8 cellular contexts compared by ENCODE assay signal in the genomic region with DNA sequence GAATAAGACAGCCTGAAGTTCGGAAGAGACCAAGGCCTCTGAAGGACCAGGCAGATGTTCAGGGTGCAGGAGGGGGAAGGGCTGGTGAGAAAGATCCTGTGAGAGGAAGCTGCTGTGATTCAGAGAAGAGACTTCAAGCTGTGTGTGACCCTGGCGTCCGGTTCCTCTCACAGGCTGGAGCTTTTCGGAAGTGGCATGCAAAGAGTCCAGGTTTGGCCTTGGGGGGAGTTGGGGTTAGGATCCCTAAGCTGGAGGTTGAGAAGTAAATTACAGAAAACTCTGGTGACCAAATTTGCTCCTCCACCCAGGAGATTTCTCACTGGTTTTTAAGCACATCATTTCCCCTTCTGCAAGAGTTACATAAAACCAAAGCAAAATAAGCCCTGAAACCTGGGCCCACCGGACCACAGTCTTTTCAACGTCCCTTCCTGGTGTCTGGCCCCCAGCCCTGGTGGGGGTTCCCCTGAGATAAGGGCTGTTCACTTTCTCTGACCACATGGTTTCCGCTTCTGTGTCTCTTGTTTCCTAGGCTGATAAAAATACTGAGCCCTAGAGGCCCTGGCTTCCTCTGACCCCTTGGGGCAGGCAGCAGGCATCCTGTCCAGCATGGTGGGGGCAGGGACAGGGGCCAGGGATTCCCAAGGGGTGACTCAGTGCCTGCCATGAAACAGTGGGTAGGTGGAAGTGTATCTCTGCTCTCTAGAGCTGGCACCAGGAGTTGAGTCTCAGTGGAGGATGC. TPM values are rescaled to one million over a fixed set of nuclear protein-coding genes. Genes with fewer than 3 reads are reported as not detected.
A peak's percentile ranks its signal among the peaks of the same experiment; 100 is the strongest.
DNase-seq lines count a peak whose midpoint lies in the region; ATAC-seq and FAIRE-seq lines count a peak whose summit lies in the region.

No MANE protein-coding gene starts in this region.

- H3K27me3 ChIP-seq in BLaER1 treated with 17β-estradiol and CSF1 and Interleukin-3, amounts not matched to agents 10 nM and 100 nM = no peaks in the 10 kb centered on the region

- H3K9ac ChIP-seq in BLaER1 treated with 17β-estradiol and CSF1 and Interleukin-3, amounts not matched to agents 10 nM and 100 nM = peak overlapping the region; percentile 73 to 96 (median 92)

- peak overlapping the region; percentile 96 to 100 (median 100) for H3K4me2 ChIP-seq in BLaER1 treated with 17β-estradiol and CSF1 and Interleukin-3, amounts not matched to agents 10 nM and 100 nM

- no peaks in the 10 kb centered on the region for H3K9me3 ChIP-seq in BLaER1 treated with 17β-estradiol and CSF1 and Interleukin-3, amounts not matched to agents 10 nM and 100 nM (replicated peaks in 1 of 11)
- H3K9me3 ChIP-seq in mesodermal cell (ENCODE audit: control insufficient read depth, low read length) = no peaks in the 10 kb centered on the region

- H4K20me1 ChIP-seq in BLaER1 treated with 17β-estradiol and CSF1 and Interleukin-3, amounts not matched to agents 10 nM and 100 nM = no peaks in the 10 kb centered on the region; a peak in 2 of 22 replicates

- peak; percentile 69 for ATAC-seq in HG03354 (IDR thresholded peaks at IDR 0.05; ENCODE audit: poor library complexity, severe bottlenecking, unreplicated experiment)

- FAIRE-seq in GM19239 (lab: Jason Lieb, UNC) = peak; percentile 98

- peaks cover 97 to 100% (median 97%) of the 10 kb centered on the region in 10 experiments for H3K4me1 ChIP-seq in BLaER1 treated with 17β-estradiol and CSF1 and Interleukin-3, amounts not matched to agents 10 nM and 100 nM
- H3K4me1 ChIP-seq in mesodermal cell (ENCODE audit: control insufficient read depth, insufficient read depth, low read length, poor library complexity, severe bottlenecking) = peaks cover 42% of the 10 kb centered on the region

- WGBS in mesodermal cell (ENCODE audit: insufficient coverage in 2 of 2), 2 experiments = 73 to 79% methylated on average over 6 to 7 of the region's 7 CpGs

- H3K4me3 ChIP-seq in BLaER1 treated with 17β-estradiol and CSF1 and Interleukin-3, amounts not matched to agents 10 nM and 100 nM = peak overlapping the region; percentile 30 to 69 (median 57); a peak in 18 of 20 replicates
- H3K4me3 ChIP-seq in mesodermal cell (ENCODE audit: extremely low read depth, insufficient read depth, low read length, poor library complexity, severe bottlenecking) = peak overlapping the region; percentile 9

- H3K27ac ChIP-seq in BLaER1 treated with 17β-estradiol and CSF1 and Interleukin-3, amounts not matched to agents 10 nM and 100 nM = peak overlapping the region; percentile 82 to 100 (median 99)
- peak overlapping the region; percentile 97 for H3K27ac ChIP-seq in mesodermal cell (ENCODE audit: low read depth, low read length, severe bottlenecking)

- DNase-seq in GM19239 (ENCODE audit: insufficient read length, low spot score) (peak; percentile 51), SW480 (ENCODE audit: low spot score) (peak; percentile 40), dermis blood vessel endothelial cell (peak; percentile 99), SK-N-DZ (ENCODE audit: low spot score) (no peak), COR-L47 (lab: John Stamatoyannopoulos, UW) (no peak)

- H3K36me3 ChIP-seq in BLaER1 treated with 17β-estradiol and CSF1 and Interleukin-3, amounts not matched to agents 10 nM and 100 nM = peaks cover 0 to 13% (median 5%) of the 10 kb centered on the region in 11 experiments; a peak in 7 of 22 replicates
- H3K36me3 ChIP-seq in mesodermal cell (ENCODE audit: control insufficient read depth, insufficient read depth, low read length) = peaks cover 27% of the 10 kb centered on the region

RNA-seq across cellular contexts. Expression of gene LTA, which starts 12.0 kb away (rescaled TPM):
- total RNA-seq in dermis blood vessel endothelial cell = not detected in 2 replicates
- polyA plus RNA-seq in mesodermal cell (2013, experiment 1 of 2) = 0.22 TPM
- polyA plus RNA-seq in mesodermal cell (2013, experiment 2 of 2) = not detected
- polyA plus RNA-seq in SK-N-DZ (2014; cell fraction: cytosol; rRNA removed) = not detected in 2 replicates
- polyA plus RNA-seq in SK-N-DZ (2014; cell fraction: nucleus; rRNA removed) = not detected in 2 replicates

RNA-seq across cellular contexts. Expression of gene NFKBIL1, which starts 12.7 kb away (rescaled TPM):
- 21.0 and 30.8 TPM in 2 replicates for total RNA-seq in dermis blood vessel endothelial cell
- polyA plus RNA-seq in mesodermal cell (2013, experiment 1 of 2) = 23.5 TPM
- polyA plus RNA-seq in mesodermal cell (2013, experiment 2 of 2) = 22.6 TPM
- 47.9 and 61.7 TPM in 2 replicates for polyA plus RNA-seq in SK-N-DZ (2014; cell fraction: cytosol; rRNA removed)
- 24.3 and 40.8 TPM in 2 replicates for polyA plus RNA-seq in SK-N-DZ (2014; cell fraction: nucleus; rRNA removed)

RNA-seq across cellular contexts. Expression of gene ATP6V1G2, which starts 13.7 kb away (rescaled TPM):
- total RNA-seq in dermis blood vessel endothelial cell = 0.19 and 0.51 TPM in 2 replicates
- 5.5 TPM for polyA plus RNA-seq in mesodermal cell (2013, experiment 1 of 2)
- 5.0 TPM for polyA plus RNA-seq in mesodermal cell (2013, experiment 2 of 2)
- polyA plus RNA-seq in SK-N-DZ (2014; cell fraction: cytosol; rRNA removed) = 9.1 and 16.7 TPM in 2 replicates
- 12.3 and 18.2 TPM in 2 replicates for polyA plus RNA-seq in SK-N-DZ (2014; cell fraction: nucleus; rRNA removed)

RNA-seq across cellular contexts. Expression of gene TNF, which starts 15.2 kb away (rescaled TPM):
- total RNA-seq in dermis blood vessel endothelial cell = 0.17 TPM in 1 of 2 replicates, not detected in the other
- 0.18 TPM for polyA plus RNA-seq in mesodermal cell (2013, experiment 1 of 2)
- polyA plus RNA-seq in mesodermal cell (2013, experiment 2 of 2) = not detected
- 0.12 and 0.25 TPM in 2 replicates for polyA plus RNA-seq in SK-N-DZ (2014; cell fraction: cytosol; rRNA removed)
- polyA plus RNA-seq in SK-N-DZ (2014; cell fraction: nucleus; rRNA removed) = 0.31 and 0.62 TPM in 2 replicates

RNA-seq across cellular contexts. Expression of gene DDX39B, which starts 18.3 kb away (rescaled TPM):
- 308 and 381 TPM in 2 replicates for total RNA-seq in dermis blood vessel endothelial cell
- polyA plus RNA-seq in mesodermal cell (2013, experiment 1 of 2) = 487 TPM
- polyA plus RNA-seq in mesodermal cell (2013, experiment 2 of 2) = 446 TPM
- polyA plus RNA-seq in SK-N-DZ (2014; cell fraction: cytosol; rRNA removed) = 617 and 695 TPM in 2 replicates
- 471 and 621 TPM in 2 replicates for polyA plus RNA-seq in SK-N-DZ (2014; cell fraction: nucleus; rRNA removed)

Comparison
In these comparisons a context has a peak if more than half of its experiments do, and no peak if none do; other contexts are left out.
1. DNase-seq: peak in GM19239 (single experiment), SW480 (single experiment) and dermis blood vessel endothelial cell (single experiment); none in SK-N-DZ (single experiment) and COR-L47 (single experiment).